In the genomic region with DNA sequence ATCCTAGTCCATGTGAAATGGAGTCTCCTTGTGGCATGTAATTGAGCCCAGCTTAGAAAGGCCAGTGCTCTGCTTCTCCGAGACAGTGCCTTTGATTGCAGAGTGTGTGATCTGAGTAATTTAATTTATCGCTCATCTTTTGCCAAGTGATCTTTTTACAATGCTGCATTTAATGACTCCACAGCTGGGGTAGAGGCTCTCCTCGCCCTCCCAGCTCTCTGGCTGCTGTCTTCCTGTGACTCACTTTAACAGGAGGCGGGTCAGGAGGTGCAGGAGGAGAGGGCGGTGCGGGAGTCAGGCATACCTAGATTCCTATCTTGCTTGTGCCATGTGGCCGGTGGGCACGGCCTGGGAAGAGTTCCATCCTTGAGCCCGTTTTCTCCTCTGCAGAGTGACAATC, we compare ENCODE assay signal across 1 cellular context.
TF ChIP-seq lines count a peak whose summit lies in the region.

No MANE protein-coding gene starts in this region.

TF ChIP-seq in HepG2, 621 proteins besides CTCF, POLR2A, EP300 and RAD21:
- TF ChIP-seq NPAS2 (CRISPR knock-in tag; IDR thresholded peaks at IDR 0.05; ENCODE audit: borderline replicate concordance) (no peak), ZNF615 (CRISPR knock-in tag; IDR thresholded peaks at IDR 0.05; ENCODE audit: borderline replicate concordance) (no peak), KDM1A (CRISPR knock-in tag; IDR thresholded peaks at IDR 0.05) (no peak)
